ENCODE assay signal across 9 cellular contexts in the genomic region with DNA sequence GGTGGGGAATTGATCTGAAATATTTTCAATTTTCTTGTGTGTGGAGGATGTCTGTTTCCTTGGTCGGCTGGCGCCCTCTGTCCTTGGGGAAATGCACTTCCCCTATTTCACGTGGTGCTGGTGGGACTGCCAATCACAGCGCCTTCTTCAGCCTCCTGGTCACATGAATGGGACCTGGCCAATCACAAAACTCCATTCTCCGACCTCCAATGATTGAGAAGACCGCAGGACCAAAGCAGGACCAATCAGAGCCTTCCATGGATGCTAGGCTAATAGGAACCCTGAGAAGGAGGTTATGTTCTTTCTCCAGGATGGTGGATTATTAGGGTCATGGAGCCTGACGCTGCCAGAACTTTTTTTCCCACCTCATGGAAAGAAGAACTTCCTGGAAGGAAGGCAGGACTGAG.
DNase-seq lines count a peak whose midpoint lies in the region; ATAC-seq and TF ChIP-seq lines count a peak whose summit lies in the region.
"Had no signal": no experiment of that assay in that cellular context is flagged by ENCODE, and none has a peak within 500 bp of the region (broad histone marks: within the 10 kb centered on the region; RNA-seq: fewer than 3 reads in every experiment).

No MANE protein-coding gene starts in this region.

- intact Hi-C loops in OCI-LY7 (cut with micrococcal nuclease; ENCODE audit: unreplicated experiment) = loop anchor here (5.0 kb wide), 1 partner anchor 346 kb away; no protein-coding TSS in a partner anchor

- DNase-seq in GM12864 (ENCODE audit: low read depth) (no peak), OCI-LY7 (ENCODE audit: low spot score) (peak; percentile 18), epithelial cell of proximal tubule (ENCODE audit: low read depth) (no peak), NCI-H1105 (lab: John Stamatoyannopoulos, UW) (no peak), GM19238 (ENCODE audit: insufficient read length, low spot score) (no peak)
- DNase-seq: stimulated activated naive CD4-positive, alpha-beta T cell had no signal

- no peak overlapping the region for H2AFZ ChIP-seq in OCI-LY7 (ENCODE audit: low read length)

- peak; percentile 67 for TF ChIP-seq CTCF in 22Rv1 (IDR thresholded peaks at IDR 0.05)
- TF ChIP-seq CTCF in GM12864 (IDR thresholded peaks at IDR 0.05; ENCODE audit: low read depth, low read length, missing control alignments) = peak; percentile 32
- TF ChIP-seq CTCF in OCI-LY7 (conservative IDR thresholded peaks at IDR 0.05; ENCODE audit: low read length) = peak; percentile 48; the same call in 1 of the 2 replicates
- TF ChIP-seq CTCF in epithelial cell of proximal tubule (conservative IDR thresholded peaks at IDR 0.05; ENCODE audit: low read depth, low read length) = peak; percentile 72

- H3K4me3 ChIP-seq in GM12864 (ENCODE audit: low read depth, low read length) (no peak overlapping the region), OCI-LY7 (ENCODE audit: low read depth, low read length, poor library complexity, severe bottlenecking) (no peak overlapping the region), epithelial cell of proximal tubule (ENCODE audit: low read depth, low read length) (peak overlapping the region; percentile 15)

- H3K9me3 ChIP-seq in OCI-LY7 (ENCODE audit: low read length) = no peaks in the 10 kb centered on the region

- no peak overlapping the region for H3K4me2 ChIP-seq in OCI-LY7 (ENCODE audit: low read length)

- no TSS peak for BruUV-seq in OCI-LY7 (replicated peaks; lab: Mats Ljungman, UMichigan)

- no peaks in the 10 kb centered on the region for H3K36me3 ChIP-seq in OCI-LY7 (ENCODE audit: insufficient read depth, low read length)

- no peaks in the 10 kb centered on the region for H4K20me1 ChIP-seq in OCI-LY7 (ENCODE audit: insufficient read depth, low read length)

- no peak for ATAC-seq in GM21737 (IDR thresholded peaks at IDR 0.05; ENCODE audit: unreplicated experiment)
- no peak for ATAC-seq in HG03469 (IDR thresholded peaks at IDR 0.05; ENCODE audit: unreplicated experiment)

- H3K9me2 ChIP-seq in OCI-LY7 (ENCODE audit: insufficient read depth, low read length) = no peaks in the 10 kb centered on the region

- H3K27ac ChIP-seq in 22Rv1 (no peak overlapping the region), OCI-LY7 (ENCODE audit: low read depth, low read length, poor library complexity, severe bottlenecking) (no peak overlapping the region)

- H3K4me1 ChIP-seq in OCI-LY7 (ENCODE audit: insufficient read depth, low read length, poor library complexity, severe bottlenecking) = peaks cover 6% of the 10 kb centered on the region

- POLR2A ChIA-PET in OCI-LY7 (lab: Charles Lee) = no interaction called here

- H3K79me2 ChIP-seq in OCI-LY7 (ENCODE audit: insufficient read depth, low read depth, low read length) = no peaks in the 10 kb centered on the region

- CTCF ChIA-PET in OCI-LY7 (lab: Charles Lee; ENCODE audit: unreplicated experiment) = no interaction called here
